Comparison of ENCODE assay signal across 10 cellular contexts in genomic region chrX:116605576-116605975, GRCh38.
"Had no signal": no experiment of that assay in that cellular context is flagged by ENCODE, and none has a peak within 500 bp of the region (broad histone marks: within the 10 kb centered on the region; RNA-seq: fewer than 3 reads in every experiment).

No MANE protein-coding gene starts in this region.

- H3K27me3 Mint-ChIP-seq: IgD-negative memory B cell had no signal

- H3K36me3 ChIP-seq: HAP-1 had no signal

- ATAC-seq: HCT116, HepG2 had no signal

- H3K9me3 ChIP-seq: HAP-1 had no signal

- DNase-seq: GOT3, H7, HFFc6, KBM-7 had no signal

- H3K27ac Mint-ChIP-seq: HFFc6, IgD-negative memory B cell had no signal

- H3K4me3 ChIP-seq: HAP-1 had no signal

- H3K4me1 Mint-ChIP-seq: IgD-negative memory B cell had no signal

- FAIRE-seq: HepG2 had no signal

- H3K4me3 Mint-ChIP-seq: HFFc6, IgD-negative memory B cell had no signal

- H3K4me1 ChIP-seq: HAP-1 had no signal

- H3K27ac ChIP-seq: HL-60, KMS-11 had no signal
